ENCODE assay signal across 25 cellular contexts in the genomic region with DNA sequence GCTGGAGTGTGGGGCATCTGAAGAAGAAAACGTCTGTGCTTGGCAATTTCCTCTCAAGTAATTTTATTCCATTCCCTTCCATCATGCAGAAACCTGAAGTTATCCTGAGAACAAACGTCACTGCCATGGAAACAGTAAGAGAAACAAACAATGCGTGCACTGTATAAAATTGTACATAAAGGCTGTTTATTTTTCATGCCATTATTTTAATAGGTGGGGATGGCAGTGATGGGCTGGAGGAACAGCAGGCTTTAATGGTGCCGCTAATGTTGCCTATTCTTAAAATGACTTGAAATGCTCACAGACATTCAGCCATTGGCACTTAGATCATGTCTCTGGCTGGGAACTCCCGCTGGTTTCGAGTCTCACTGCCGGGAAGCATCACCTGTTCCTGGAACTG. TPM values are rescaled to one million over a fixed set of nuclear protein-coding genes. Genes with fewer than 3 reads are reported as not detected.
"Had no signal": no experiment of that assay in that cellular context is flagged by ENCODE, and none has a peak within 500 bp of the region (broad histone marks: within the 10 kb centered on the region; RNA-seq: fewer than 3 reads in every experiment).

No MANE protein-coding gene starts in this region.

- H3K4me1 Mint-ChIP-seq: activated CD4-positive, alpha-beta T cell treated with anti-CD3 and anti-CD28 coated beads for 36 hours; endodermal cell; natural killer cell had no signal

- H3K36me3 Mint-ChIP-seq: activated naive CD4-positive, alpha-beta T cell treated with anti-CD3 and anti-CD28 coated beads, Interleukin-2, amount 50 U/mL, for 72 hours; natural killer cell had no signal

- H3K4me1 ChIP-seq: breast epithelium, lower lobe of right lung, spleen, suprapubic skin, tibial artery, upper lobe of right lung had no signal

- H3K27ac Mint-ChIP-seq: activated CD4-positive, alpha-beta T cell treated with anti-CD3 and anti-CD28 coated beads for 36 hours; activated T-cell treated with anti-CD3 and anti-CD28 coated beads, Interleukin-2, amount 50 U/mL, for 72 hours; dendritic cell treated with granulocyte-macrophage colony-stimulating factor and Interleukin-4, amounts not matched to agents 40 ng/mL and 50 ng/mL, for 4 days; endodermal cell; natural killer cell had no signal

- ATAC-seq: activated CD4-positive, alpha-beta T cell treated with anti-CD3 and anti-CD28 coated beads for 36 hours; activated naive CD4-positive, alpha-beta T cell treated with anti-CD3 and anti-CD28 coated beads, Interleukin-2, amount 50 U/mL, for 72 hours; activated T-cell treated with anti-CD3 and anti-CD28 coated beads, Interleukin-2, amount 50 U/mL, for 72 hours; esophagus mucosa; left lobe of liver; lower lobe of right lung; natural killer cell; right cardiac atrium; upper lobe of right lung had no signal

- H3K36me3 ChIP-seq: breast epithelium, lower lobe of right lung, spleen, suprapubic skin, tibial artery, upper lobe of right lung had no signal

- DNase-seq: activated CD4-positive, alpha-beta T cell treated with anti-CD3 and anti-CD28 coated beads for 36 hours; activated CD4-positive, CD25-positive, alpha-beta regulatory T cell; activated naive CD4-positive, alpha-beta T cell; activated T-cell treated with anti-CD3 and anti-CD28 coated beads for 4 hours; activated T-cell treated with anti-CD3 and anti-CD28 coated beads, Interleukin-2, amount 50 U/mL, for 72 hours; central memory CD4-positive, alpha-beta T cell; endodermal cell; foreskin fibroblast; head of caudate nucleus; hippocampal formation; kidney glomerular epithelial cell; lower lobe of right lung; mesenchymal stem cell; natural killer cell; right cardiac atrium; spleen; stimulated activated naive CD4-positive, alpha-beta T cell; tibial artery; upper lobe of right lung had no signal

- H3K4me3 ChIP-seq: breast epithelium, lower lobe of right lung, spleen, suprapubic skin, tibial artery, upper lobe of right lung had no signal

- H3K27ac ChIP-seq: breast epithelium, lower lobe of right lung, spleen, suprapubic skin, tibial artery, upper lobe of right lung had no signal

- H3K4me3 Mint-ChIP-seq: activated CD4-positive, alpha-beta T cell treated with anti-CD3 and anti-CD28 coated beads for 36 hours; activated T-cell treated with anti-CD3 and anti-CD28 coated beads, Interleukin-2, amount 50 U/mL, for 72 hours; dendritic cell treated with granulocyte-macrophage colony-stimulating factor and Interleukin-4, amounts not matched to agents 40 ng/mL and 50 ng/mL, for 4 days; endodermal cell; natural killer cell had no signal

- H3K9me3 ChIP-seq: breast epithelium, lower lobe of right lung, spleen, suprapubic skin, upper lobe of right lung had no signal

RNA-seq across cellular contexts. Expression of a gene that starts 7.5 kb away (rescaled TPM):
- total RNA-seq: activated CD4-positive, alpha-beta T cell treated with anti-CD3 and anti-CD28 coated beads for 36 hours had no signal
